ENCODE assay signal across 21 cellular contexts in the genomic region with DNA sequence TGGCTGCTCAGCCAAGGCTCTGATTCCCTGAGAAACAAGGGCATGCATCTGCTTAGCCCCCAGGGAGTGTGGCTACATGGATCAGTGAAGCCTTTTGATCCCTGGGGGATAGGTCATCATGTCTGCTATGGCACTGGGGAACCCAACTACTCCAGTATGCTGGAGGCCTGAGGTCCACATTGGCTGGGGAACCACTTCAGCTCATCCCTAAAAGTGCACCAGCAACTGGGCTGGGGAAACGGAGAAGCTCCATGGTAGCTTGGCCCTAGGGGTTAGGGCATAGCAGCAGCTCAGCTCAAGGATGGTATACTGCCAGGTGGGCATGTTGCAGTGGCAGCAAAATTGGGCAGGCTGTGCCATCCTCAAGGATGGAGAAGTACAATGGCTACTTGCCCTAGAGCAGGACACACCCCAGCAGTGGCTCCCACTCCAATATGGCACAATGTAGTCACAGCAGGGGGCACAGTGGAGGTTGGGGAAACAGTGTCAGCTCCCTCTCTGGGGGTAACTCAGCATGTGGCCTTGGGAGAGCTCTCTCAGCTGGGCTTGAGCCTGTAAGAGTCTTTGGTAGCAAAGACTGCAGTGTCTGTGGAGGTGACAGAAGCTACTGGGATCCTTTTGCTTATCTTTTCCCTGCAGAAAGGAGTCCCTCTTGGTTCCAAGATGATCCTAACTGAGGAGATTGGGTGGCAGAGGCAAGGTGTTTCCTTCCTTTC.
"Had no signal": no experiment of that assay in that cellular context is flagged by ENCODE, and none has a peak within 500 bp of the region (broad histone marks: within the 10 kb centered on the region; RNA-seq: fewer than 3 reads in every experiment).

No MANE protein-coding gene starts in this region.

- H3K4me3 ChIP-seq: colonic mucosa, hepatocyte, psoas muscle, stomach, thoracic aorta had no signal

- ATAC-seq: psoas muscle had no signal

- DNase-seq: colonic mucosa; effector CD4-positive, alpha-beta T cell; endodermal cell; erythroblast; foreskin melanocyte; kidney glomerular epithelial cell; mesendoderm; naive B cell; occipital lobe; psoas muscle; retina; small intestine; stimulated activated CD4-positive, alpha-beta T cell treated with anti-CD3 and anti-CD28 coated beads, Interleukin-12 subunit alpha, Interleukin-12 subunit beta, amount 100 ng/mL, for 4 hours; stimulated activated naive CD4-positive, alpha-beta T cell; stomach; substantia nigra; trophoblast cell had no signal

- H3K4me3 Mint-ChIP-seq: endodermal cell, naive B cell, nephron had no signal

- H3K27ac Mint-ChIP-seq: endodermal cell, nephron had no signal

- H3K27ac ChIP-seq: colonic mucosa, hepatocyte, parathyroid adenoma, psoas muscle, stomach, thoracic aorta had no signal

- H3K4me1 Mint-ChIP-seq: endodermal cell, naive B cell, nephron had no signal
